In genomic region chr7:158164101-158165095, GRCh38 we compare ENCODE assay signal across 15 cellular contexts.
DNase-seq lines count a peak whose midpoint lies in the region; ATAC-seq and TF ChIP-seq lines count a peak whose summit lies in the region.
"Had no signal": no experiment of that assay in that cellular context is flagged by ENCODE, and none has a peak within 500 bp of the region (broad histone marks: within the 10 kb centered on the region; RNA-seq: fewer than 3 reads in every experiment).

No MANE protein-coding gene starts in this region.

- TF ChIP-seq EP300 in esophagus muscularis mucosa (IDR thresholded peaks at IDR 0.05): no peak

- H2BK5ac ChIP-seq in neuronal stem cell (ENCODE audit: low read length): no peak overlapping the region

- no peak overlapping the region for H4K8ac ChIP-seq in neuronal stem cell (ENCODE audit: low read depth, low read length)

- no peak for TF ChIP-seq CTCF in esophagus muscularis mucosa (IDR thresholded peaks at IDR 0.05)

- H2AK5ac ChIP-seq in neuronal stem cell (ENCODE audit: low read depth, low read length): no peak overlapping the region

- H2BK120ac ChIP-seq in neuronal stem cell (ENCODE audit: low read depth, low read length): peak overlapping the region; percentile 7

- ATAC-seq in stimulated activated naive CD8-positive, alpha-beta T cell treated with anti-CD3 and anti-CD28 coated beads, Interleukin-15, Interleukin-2, amounts not matched to agents 100 U/mL and 50 U/mL, for 24 hours: no peak
- ATAC-seq in GM21423 (IDR thresholded peaks at IDR 0.05; ENCODE audit: unreplicated experiment) (no peak), SK-N-SH treated with all-trans-retinoic acid at 6 μM for 48 hours (no peak)

- H3K27me3 Mint-ChIP-seq in activated T-helper 2 cell treated with anti-CD3 and anti-CD28 coated beads, Interferon-gamma antibody, Interleukin-2, Interleukin-4, amounts not matched to agents 10 μg/mL and 5 μg/mL and 100 μg/mL, durations not matched to agents 14 hours and 24 hours and 36 hours (ENCODE audit: low read depth): no peaks in the 10 kb centered on the region

- no peak overlapping the region for H2BK12ac ChIP-seq in neuronal stem cell (ENCODE audit: low read length)

- no peak for TF ChIP-seq POLR2A in esophagus muscularis mucosa (IDR thresholded peaks at IDR 0.05; ENCODE audit: low read depth)

- no peak overlapping the region for H3K27ac ChIP-seq in esophagus muscularis mucosa (replicated peaks in 1 of 4)
- no peak overlapping the region for H3K27ac ChIP-seq in neuronal stem cell (replicated peaks; ENCODE audit: low read length)
- H3K27ac ChIP-seq: 22Rv1; BLaER1 treated with 17β-estradiol and CSF1 and Interleukin-3, amounts not matched to agents 10 nM and 100 nM had no signal

- H3K36me3 ChIP-seq in esophagus muscularis mucosa (no peaks in the 10 kb centered on the region), neuronal stem cell (replicated peaks in 1 of 2; ENCODE audit: control insufficient read depth in 2 of 2, insufficient read depth in 2 of 2, low read length in 2 of 2) (no peaks in the 10 kb centered on the region)
- H3K36me3 ChIP-seq: BLaER1 treated with 17β-estradiol and CSF1 and Interleukin-3, amounts not matched to agents 10 nM and 100 nM had no signal

- H2BK15ac ChIP-seq in neuronal stem cell (ENCODE audit: low read length): no peak overlapping the region

- no peak overlapping the region for H3K4ac ChIP-seq in neuronal stem cell (ENCODE audit: low read length)

- peak overlapping the region; percentile 52 for H3K18ac ChIP-seq in neuronal stem cell (ENCODE audit: low read length)

- DNase-seq in Ammon's horn (ENCODE audit: low spot score): peak; percentile 51
- DNase-seq in SHP77 (lab: John Stamatoyannopoulos, UW): peak; percentile 57 to 72
- DNase-seq in esophagus muscularis mucosa (ENCODE audit: extremely low spot score): peak; percentile 34
- no peak for DNase-seq in neuronal stem cell (ENCODE audit: low spot score)
- no peak for DNase-seq in stimulated activated naive CD8-positive, alpha-beta T cell treated with anti-CD3 and anti-CD28 coated beads, Interleukin-15, Interleukin-2, amounts not matched to agents 100 U/mL and 50 U/mL, for 24 hours
- no peak for DNase-seq in activated T-helper 2 cell treated with anti-CD3 and anti-CD28 coated beads, Interferon-gamma antibody, Interleukin-2, Interleukin-4, amounts not matched to agents 10 μg/mL and 5 μg/mL and 100 μg/mL, durations not matched to agents 14 hours and 24 hours and 36 hours (ENCODE audit: low spot score)
- DNase-seq: DMS53, GDM1, IMR-90, NCI-H1930, NCI-H510A treated with DMSO at 0.1 percent for 48 hours had no signal

- no peak overlapping the region for H2AFZ ChIP-seq in neuronal stem cell (ENCODE audit: low read length)

- H3K79me1 ChIP-seq in neuronal stem cell (ENCODE audit: low read depth, low read length): no peaks in the 10 kb centered on the region

- H3K27me3 ChIP-seq in esophagus muscularis mucosa (peaks cover 0 to 7% (median 0%) of the 10 kb centered on the region in 4 donors), neuronal stem cell (ENCODE audit: control insufficient read depth in 3 of 3, insufficient read depth in 3 of 3, low read depth in 1 of 3, low read length in 3 of 3) (no peaks in the 10 kb centered on the region)
- H3K27me3 ChIP-seq: BLaER1 treated with 17β-estradiol and CSF1 and Interleukin-3, amounts not matched to agents 10 nM and 100 nM had no signal

- no peak overlapping the region for H3K4me2 ChIP-seq in neuronal stem cell (ENCODE audit: insufficient read depth, low read length, poor library complexity, severe bottlenecking)
- H3K4me2 ChIP-seq: BLaER1 treated with 17β-estradiol and CSF1 and Interleukin-3, amounts not matched to agents 10 nM and 100 nM had no signal

- peak overlapping the region; percentile 40 for H3K23ac ChIP-seq in neuronal stem cell (ENCODE audit: low read depth, low read length, poor library complexity)

- no peaks in the 10 kb centered on the region for H3K36me3 Mint-ChIP-seq in activated T-helper 2 cell treated with anti-CD3 and anti-CD28 coated beads, Interferon-gamma antibody, Interleukin-2, Interleukin-4, amounts not matched to agents 10 μg/mL and 5 μg/mL and 100 μg/mL, durations not matched to agents 14 hours and 24 hours and 36 hours (ENCODE audit: low read depth)

- H3K4me1 ChIP-seq in esophagus muscularis mucosa: no peaks in the 10 kb centered on the region
- H3K4me1 ChIP-seq in neuronal stem cell (ENCODE audit: control insufficient read depth in 2 of 2, insufficient read depth in 1 of 2, low read depth in 1 of 2, low read length in 2 of 2): peaks cover 0 to 5% of the 10 kb centered on the region in 2 donors

- H3K9me3 ChIP-seq in esophagus muscularis mucosa (peaks cover 0 to 10% (median 0%) of the 10 kb centered on the region in 4 donors), neuronal stem cell (replicated peaks in 1 of 2; ENCODE audit: control insufficient read depth in 2 of 2, insufficient read depth in 1 of 2, low read depth in 1 of 2, low read length in 2 of 2) (peaks cover 0 to 26% of the 10 kb centered on the region in 2 donors)

- no peak overlapping the region for H3K27ac Mint-ChIP-seq in activated T-helper 2 cell treated with anti-CD3 and anti-CD28 coated beads, Interferon-gamma antibody, Interleukin-2, Interleukin-4, amounts not matched to agents 10 μg/mL and 5 μg/mL and 100 μg/mL, durations not matched to agents 14 hours and 24 hours and 36 hours

- intact Hi-C loops in esophagus muscularis mucosa (cut with DNase I): no loop called here
- intact Hi-C loops in activated T-helper 2 cell treated with anti-CD3 and anti-CD28 coated beads, Interferon-gamma antibody, Interleukin-2, Interleukin-4, amounts not matched to agents 10 μg/mL and 5 μg/mL and 100 μg/mL, durations not matched to agents 14 hours and 24 hours and 36 hours (cut with micrococcal nuclease): no loop called here

- no peak overlapping the region for H3K9ac ChIP-seq in neuronal stem cell (ENCODE audit: low read depth, low read length, poor library complexity)
- H3K9ac ChIP-seq: BLaER1 treated with 17β-estradiol and CSF1 and Interleukin-3, amounts not matched to agents 10 nM and 100 nM had no signal

- no peak overlapping the region for H3K4me3 Mint-ChIP-seq in activated T-helper 2 cell treated with anti-CD3 and anti-CD28 coated beads, Interferon-gamma antibody, Interleukin-2, Interleukin-4, amounts not matched to agents 10 μg/mL and 5 μg/mL and 100 μg/mL, durations not matched to agents 14 hours and 24 hours and 36 hours (ENCODE audit: low read depth)

- H3K4me1 Mint-ChIP-seq in activated T-helper 2 cell treated with anti-CD3 and anti-CD28 coated beads, Interferon-gamma antibody, Interleukin-2, Interleukin-4, amounts not matched to agents 10 μg/mL and 5 μg/mL and 100 μg/mL, durations not matched to agents 14 hours and 24 hours and 36 hours (ENCODE audit: low read depth): no peaks in the 10 kb centered on the region

- H3K4me3 ChIP-seq in esophagus muscularis mucosa (no peak overlapping the region), neuronal stem cell (ENCODE audit: low read length in 2 of 2) (no peak overlapping the region)
- H3K4me3 ChIP-seq: BLaER1 treated with 17β-estradiol and CSF1 and Interleukin-3, amounts not matched to agents 10 nM and 100 nM had no signal

- no peak overlapping the region for H3K14ac ChIP-seq in neuronal stem cell (ENCODE audit: low read length)

- H3K9me3 Mint-ChIP-seq in activated T-helper 2 cell treated with anti-CD3 and anti-CD28 coated beads, Interferon-gamma antibody, Interleukin-2, Interleukin-4, amounts not matched to agents 10 μg/mL and 5 μg/mL and 100 μg/mL, durations not matched to agents 14 hours and 24 hours and 36 hours: peaks cover 32% of the 10 kb centered on the region

- 47% methylated on average over 61 of the region's 67 CpGs for WGBS in esophagus muscularis mucosa
- no CpG with 5 or more reads among the region's 67 CpGs for WGBS in neuronal stem cell (ENCODE audit: extremely low coverage in 2 of 2, insufficient read length in 2 of 2, insufficient replicate concordance in 1 of 2), 2 donors

- H4K91ac ChIP-seq in neuronal stem cell (ENCODE audit: low read depth, low read length, poor library complexity): no peak overlapping the region

TF ChIP-seq in SK-N-SH treated with all-trans-retinoic acid at 6 μM for 48 hours, 23 proteins besides CTCF, POLR2A, EP300 and RAD21:
- no peak for TF ChIP-seq CSDC2 (CRISPR knock-in tag; IDR thresholded peaks at IDR 0.05)
- no peak for TF ChIP-seq ISL1 (CRISPR knock-in tag; IDR thresholded peaks at IDR 0.05)
- TF ChIP-seq ZFP3 (CRISPR knock-in tag; IDR thresholded peaks at IDR 0.05): no peak
- no peak for TF ChIP-seq SNAI2 (CRISPR knock-in tag; IDR thresholded peaks at IDR 0.05)
- TF ChIP-seq ZC3H10 (CRISPR knock-in tag; IDR thresholded peaks at IDR 0.05): no peak
- TF ChIP-seq TOX (CRISPR knock-in tag; IDR thresholded peaks at IDR 0.05; ENCODE audit: borderline replicate concordance): no peak
- no peak for TF ChIP-seq OSR1 (CRISPR knock-in tag; IDR thresholded peaks at IDR 0.05)
- no peak for TF ChIP-seq ZNF8 (CRISPR knock-in tag; IDR thresholded peaks at IDR 0.05)
- no peak for TF ChIP-seq ZNF565 (CRISPR knock-in tag; conservative IDR thresholded peaks at IDR 0.05; ENCODE audit: low read depth)
- no peak for TF ChIP-seq GLIS3 (CRISPR knock-in tag; IDR thresholded peaks at IDR 0.05)
- no peak for TF ChIP-seq ZFP30 (CRISPR knock-in tag; IDR thresholded peaks at IDR 0.05)

Comparison
In these comparisons a context has a peak if more than half of its experiments do, and no peak if none do; other contexts are left out.
1. DNase-seq: peak in Ammon's horn (single experiment), SHP77 (2 of 2) and esophagus muscularis mucosa (single experiment); none in neuronal stem cell (single experiment), stimulated activated naive CD8-positive, alpha-beta T cell treated with anti-CD3 and anti-CD28 coated beads, Interleukin-15, Interleukin-2, amounts not matched to agents 100 U/mL and 50 U/mL, for 24 hours (single experiment) and activated T-helper 2 cell treated with anti-CD3 and anti-CD28 coated beads, Interferon-gamma antibody, Interleukin-2, Interleukin-4, amounts not matched to agents 10 μg/mL and 5 μg/mL and 100 μg/mL, durations not matched to agents 14 hours and 24 hours and 36 hours (single experiment).